Comparison of ENCODE assay signal across 1 cellular context in genomic region chr16:3595110-3595486, GRCh38.
TF ChIP-seq lines count a peak whose summit lies in the region.

No MANE protein-coding gene starts in this region.

TF ChIP-seq in IMR-90, 13 proteins besides CTCF, POLR2A, EP300 and RAD21 (continued from another document):
- TF ChIP-seq MAFK (IDR thresholded peaks at IDR 0.05; ENCODE audit: low read depth, low read length), result no peak
- no peak for TF ChIP-seq RFX5 (IDR thresholded peaks at IDR 0.05; ENCODE audit: low read depth, low read length)
- TF ChIP-seq MAZ (IDR thresholded peaks at IDR 0.05; ENCODE audit: borderline replicate concordance, low read depth, low read length), result no peak
